1 cellular context compared by ENCODE assay signal in genomic region chr17:75740631-75741077, GRCh38.
TF ChIP-seq lines count a peak whose summit lies in the region.

No MANE protein-coding gene starts in this region.

TF ChIP-seq in HepG2, 621 proteins besides CTCF, POLR2A, EP300 and RAD21 (continued from another document and continues in another):
- TF ChIP-seq, protein P1, sequence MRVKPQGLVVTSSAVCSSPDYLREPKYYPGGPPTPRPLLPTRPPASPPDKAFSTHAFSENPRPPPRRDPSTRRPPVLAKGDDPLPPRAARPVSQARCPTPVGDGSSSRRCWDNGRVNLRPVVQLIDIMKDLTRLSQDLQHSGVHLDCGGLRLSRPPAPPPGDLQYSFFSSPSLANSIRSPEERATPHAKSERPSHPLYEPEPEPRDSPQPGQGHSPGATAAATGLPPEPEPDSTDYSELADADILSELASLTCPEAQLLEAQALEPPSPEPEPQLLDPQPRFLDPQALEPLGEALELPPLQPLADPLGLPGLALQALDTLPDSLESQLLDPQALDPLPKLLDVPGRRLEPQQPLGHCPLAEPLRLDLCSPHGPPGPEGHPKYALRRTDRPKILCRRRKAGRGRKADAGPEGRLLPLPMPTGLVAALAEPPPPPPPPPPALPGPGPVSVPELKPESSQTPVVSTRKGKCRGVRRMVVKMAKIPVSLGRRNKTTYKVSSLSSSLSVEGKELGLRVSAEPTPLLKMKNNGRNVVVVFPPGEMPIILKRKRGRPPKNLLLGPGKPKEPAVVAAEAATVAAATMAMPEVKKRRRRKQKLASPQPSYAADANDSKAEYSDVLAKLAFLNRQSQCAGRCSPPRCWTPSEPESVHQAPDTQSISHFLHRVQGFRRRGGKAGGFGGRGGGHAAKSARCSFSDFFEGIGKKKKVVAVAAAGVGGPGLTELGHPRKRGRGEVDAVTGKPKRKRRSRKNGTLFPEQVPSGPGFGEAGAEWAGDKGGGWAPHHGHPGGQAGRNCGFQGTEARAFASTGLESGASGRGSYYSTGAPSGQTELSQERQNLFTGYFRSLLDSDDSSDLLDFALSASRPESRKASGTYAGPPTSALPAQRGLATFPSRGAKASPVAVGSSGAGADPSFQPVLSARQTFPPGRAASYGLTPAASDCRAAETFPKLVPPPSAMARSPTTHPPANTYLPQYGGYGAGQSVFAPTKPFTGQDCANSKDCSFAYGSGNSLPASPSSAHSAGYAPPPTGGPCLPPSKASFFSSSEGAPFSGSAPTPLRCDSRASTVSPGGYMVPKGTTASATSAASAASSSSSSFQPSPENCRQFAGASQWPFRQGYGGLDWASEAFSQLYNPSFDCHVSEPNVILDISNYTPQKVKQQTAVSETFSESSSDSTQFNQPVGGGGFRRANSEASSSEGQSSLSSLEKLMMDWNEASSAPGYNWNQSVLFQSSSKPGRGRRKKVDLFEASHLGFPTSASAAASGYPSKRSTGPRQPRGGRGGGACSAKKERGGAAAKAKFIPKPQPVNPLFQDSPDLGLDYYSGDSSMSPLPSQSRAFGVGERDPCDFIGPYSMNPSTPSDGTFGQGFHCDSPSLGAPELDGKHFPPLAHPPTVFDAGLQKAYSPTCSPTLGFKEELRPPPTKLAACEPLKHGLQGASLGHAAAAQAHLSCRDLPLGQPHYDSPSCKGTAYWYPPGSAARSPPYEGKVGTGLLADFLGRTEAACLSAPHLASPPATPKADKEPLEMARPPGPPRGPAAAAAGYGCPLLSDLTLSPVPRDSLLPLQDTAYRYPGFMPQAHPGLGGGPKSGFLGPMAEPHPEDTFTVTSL (CRISPR knock-in tag; IDR thresholded peaks at IDR 0.05; ENCODE audit: borderline replicate concordance): no peak
- TF ChIP-seq AGO2 (optimal IDR thresholded peaks at IDR 0.05; ENCODE audit: low read depth, low read length) (no peak), GLMP (CRISPR knock-in tag; IDR thresholded peaks at IDR 0.05; ENCODE audit: borderline replicate concordance) (no peak), HNRNPUL1 (IDR thresholded peaks at IDR 0.05; ENCODE audit: low read depth, low read length) (no peak), MLLT10 (CRISPR knock-in tag; IDR thresholded peaks at IDR 0.05) (no peak), ZBTB7B (CRISPR knock-in tag; IDR thresholded peaks at IDR 0.05) (no peak), SATB2 (CRISPR knock-in tag; IDR thresholded peaks at IDR 0.05) (no peak), ZSCAN30 (CRISPR knock-in tag; IDR thresholded peaks at IDR 0.05) (no peak), FOXP4 (CRISPR knock-in tag; IDR thresholded peaks at IDR 0.05) (no peak), ZFP90 (CRISPR knock-in tag; IDR thresholded peaks at IDR 0.05; ENCODE audit: borderline replicate concordance) (no peak), HNF4A (CRISPR knock-in tag; IDR thresholded peaks at IDR 0.05) (no peak), ZNF468 (CRISPR knock-in tag; IDR thresholded peaks at IDR 0.05) (0 out of 2 replicates have a peak, but pooled peaks have one; percentile 42), SMARCC2 (IDR thresholded peaks at IDR 0.05) (no peak), ZNF280D (CRISPR knock-in tag; IDR thresholded peaks at IDR 0.05) (no peak), RAD51 (IDR thresholded peaks at IDR 0.05; ENCODE audit: borderline replicate concordance) (no peak), ZNF160 (CRISPR knock-in tag; IDR thresholded peaks at IDR 0.05) (no peak), KDM5A (IDR thresholded peaks at IDR 0.05; ENCODE audit: borderline replicate concordance, low read length) (no peak), EEA1 (CRISPR knock-in tag; IDR thresholded peaks at IDR 0.05; ENCODE audit: borderline replicate concordance) (no peak), PRPF4 (IDR thresholded peaks at IDR 0.05; ENCODE audit: low read depth, low read length, poor library complexity, severe bottlenecking) (no peak), CHD4 (IDR thresholded peaks at IDR 0.05; ENCODE audit: borderline replicate concordance, low read length) (no peak), REST (IDR thresholded peaks at IDR 0.05; ENCODE audit: borderline replicate concordance in 1 of 2, low read depth in 1 of 2, low read length in 2 of 2) (no peak), ZMYM2 (CRISPR knock-in tag; IDR thresholded peaks at IDR 0.05) (no peak), DR1 (CRISPR knock-in tag; IDR thresholded peaks at IDR 0.05) (no peak), NCOA2 (CRISPR knock-in tag; IDR thresholded peaks at IDR 0.05) (no peak), ZNF703 (CRISPR knock-in tag; IDR thresholded peaks at IDR 0.05; ENCODE audit: borderline replicate concordance) (no peak), SP5 (CRISPR knock-in tag; IDR thresholded peaks at IDR 0.05; ENCODE audit: borderline replicate concordance, low read depth) (no peak), PBX2 (CRISPR knock-in tag; IDR thresholded peaks at IDR 0.05) (no peak), PAF1 (CRISPR knock-in tag; IDR thresholded peaks at IDR 0.05) (no peak), ZNF652 (CRISPR knock-in tag; IDR thresholded peaks at IDR 0.05; ENCODE audit: borderline replicate concordance, low read depth) (no peak), ZBTB42 (CRISPR knock-in tag; IDR thresholded peaks at IDR 0.05) (no peak), GZF1 (CRISPR knock-in tag; IDR thresholded peaks at IDR 0.05) (no peak), SOX6 (IDR thresholded peaks at IDR 0.05) (no peak), SOX6 (CRISPR knock-in tag; IDR thresholded peaks at IDR 0.05) (no peak), FOXA3 (CRISPR knock-in tag; IDR thresholded peaks at IDR 0.05) (peak; percentile 16; the same call in 1 of the 2 replicates)
- TF ChIP-seq, protein P2, sequence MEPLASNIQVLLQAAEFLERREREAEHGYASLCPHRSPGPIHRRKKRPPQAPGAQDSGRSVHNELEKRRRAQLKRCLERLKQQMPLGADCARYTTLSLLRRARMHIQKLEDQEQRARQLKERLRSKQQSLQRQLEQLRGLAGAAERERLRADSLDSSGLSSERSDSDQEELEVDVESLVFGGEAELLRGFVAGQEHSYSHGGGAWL (CRISPR knock-in tag; IDR thresholded peaks at IDR 0.05): 0 out of 2 replicates have a peak, but pooled peaks have one; percentile 44
- TF ChIP-seq, protein P3, sequence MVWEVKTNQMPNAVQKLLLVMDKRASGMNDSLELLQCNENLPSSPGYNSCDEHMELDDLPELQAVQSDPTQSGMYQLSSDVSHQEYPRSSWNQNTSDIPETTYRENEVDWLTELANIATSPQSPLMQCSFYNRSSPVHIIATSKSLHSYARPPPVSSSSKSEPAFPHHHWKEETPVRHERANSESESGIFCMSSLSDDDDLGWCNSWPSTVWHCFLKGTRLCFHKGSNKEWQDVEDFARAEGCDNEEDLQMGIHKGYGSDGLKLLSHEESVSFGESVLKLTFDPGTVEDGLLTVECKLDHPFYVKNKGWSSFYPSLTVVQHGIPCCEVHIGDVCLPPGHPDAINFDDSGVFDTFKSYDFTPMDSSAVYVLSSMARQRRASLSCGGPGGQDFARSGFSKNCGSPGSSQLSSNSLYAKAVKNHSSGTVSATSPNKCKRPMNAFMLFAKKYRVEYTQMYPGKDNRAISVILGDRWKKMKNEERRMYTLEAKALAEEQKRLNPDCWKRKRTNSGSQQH (CRISPR knock-in tag; IDR thresholded peaks at IDR 0.05; ENCODE audit: low read depth): no peak
- TF ChIP-seq, protein P4, sequence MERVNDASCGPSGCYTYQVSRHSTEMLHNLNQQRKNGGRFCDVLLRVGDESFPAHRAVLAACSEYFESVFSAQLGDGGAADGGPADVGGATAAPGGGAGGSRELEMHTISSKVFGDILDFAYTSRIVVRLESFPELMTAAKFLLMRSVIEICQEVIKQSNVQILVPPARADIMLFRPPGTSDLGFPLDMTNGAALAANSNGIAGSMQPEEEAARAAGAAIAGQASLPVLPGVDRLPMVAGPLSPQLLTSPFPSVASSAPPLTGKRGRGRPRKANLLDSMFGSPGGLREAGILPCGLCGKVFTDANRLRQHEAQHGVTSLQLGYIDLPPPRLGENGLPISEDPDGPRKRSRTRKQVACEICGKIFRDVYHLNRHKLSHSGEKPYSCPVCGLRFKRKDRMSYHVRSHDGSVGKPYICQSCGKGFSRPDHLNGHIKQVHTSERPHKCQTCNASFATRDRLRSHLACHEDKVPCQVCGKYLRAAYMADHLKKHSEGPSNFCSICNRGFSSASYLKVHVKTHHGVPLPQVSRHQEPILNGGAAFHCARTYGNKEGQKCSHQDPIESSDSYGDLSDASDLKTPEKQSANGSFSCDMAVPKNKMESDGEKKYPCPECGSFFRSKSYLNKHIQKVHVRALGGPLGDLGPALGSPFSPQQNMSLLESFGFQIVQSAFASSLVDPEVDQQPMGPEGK (CRISPR knock-in tag; IDR thresholded peaks at IDR 0.05): peak; percentile 62
- TF ChIP-seq, protein P5, sequence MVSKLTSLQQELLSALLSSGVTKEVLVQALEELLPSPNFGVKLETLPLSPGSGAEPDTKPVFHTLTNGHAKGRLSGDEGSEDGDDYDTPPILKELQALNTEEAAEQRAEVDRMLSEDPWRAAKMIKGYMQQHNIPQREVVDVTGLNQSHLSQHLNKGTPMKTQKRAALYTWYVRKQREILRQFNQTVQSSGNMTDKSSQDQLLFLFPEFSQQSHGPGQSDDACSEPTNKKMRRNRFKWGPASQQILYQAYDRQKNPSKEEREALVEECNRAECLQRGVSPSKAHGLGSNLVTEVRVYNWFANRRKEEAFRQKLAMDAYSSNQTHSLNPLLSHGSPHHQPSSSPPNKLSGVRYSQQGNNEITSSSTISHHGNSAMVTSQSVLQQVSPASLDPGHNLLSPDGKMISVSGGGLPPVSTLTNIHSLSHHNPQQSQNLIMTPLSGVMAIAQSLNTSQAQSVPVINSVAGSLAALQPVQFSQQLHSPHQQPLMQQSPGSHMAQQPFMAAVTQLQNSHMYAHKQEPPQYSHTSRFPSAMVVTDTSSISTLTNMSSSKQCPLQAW (CRISPR knock-in tag; IDR thresholded peaks at IDR 0.05): no peak
